ENCODE assay signal across 1 cellular context in genomic region chr12:57722716-57723629, GRCh38.
TF ChIP-seq lines count a peak whose summit lies in the region.

No MANE protein-coding gene starts in this region.

TF ChIP-seq in GM12891, 5 proteins besides CTCF, POLR2A, EP300 and RAD21:
- TF ChIP-seq PAX5 (IDR thresholded peaks at IDR 0.05; ENCODE audit: insufficient read depth, low read length, severe bottlenecking) (no peak), TAF1 (IDR thresholded peaks at IDR 0.05; ENCODE audit: low read depth, low read length) (no peak), POU2F2 (IDR thresholded peaks at IDR 0.05; ENCODE audit: low read depth, low read length) (no peak), SPI1 (IDR thresholded peaks at IDR 0.05; ENCODE audit: low read depth, low read length) (no peak), POLR2AphosphoS5 (IDR thresholded peaks at IDR 0.05; ENCODE audit: low read depth, low read length) (no peak)
TF ChIP-seq in GM12891: peak in this region for 0.
